Comparison of ENCODE assay signal across 36 cellular contexts in the genomic region with DNA sequence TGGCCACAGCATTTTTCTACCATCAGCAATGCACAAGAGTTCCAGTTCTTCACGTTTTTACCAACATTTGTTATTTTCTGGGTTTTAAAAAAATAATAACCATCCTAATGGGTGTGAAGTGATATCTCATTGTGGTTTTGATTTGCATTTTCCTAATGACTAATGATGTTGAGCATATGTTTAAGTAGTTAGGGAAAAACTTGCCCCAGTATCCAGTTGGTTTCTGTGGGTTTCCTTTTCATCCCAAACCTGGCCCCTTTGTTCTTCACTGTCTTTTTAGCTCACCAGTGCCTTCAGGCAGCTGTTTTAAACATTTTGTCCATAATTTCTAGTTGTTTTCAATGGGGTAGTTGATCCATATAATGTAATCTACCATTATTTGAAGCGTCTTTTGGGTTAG. TPM values are rescaled to one million over a fixed set of nuclear protein-coding genes. Genes with fewer than 3 reads are reported as not detected.
DNase-seq lines count a peak whose midpoint lies in the region; ATAC-seq, FAIRE-seq and TF ChIP-seq lines count a peak whose summit lies in the region.
"Had no signal": no experiment of that assay in that cellular context is flagged by ENCODE, and none has a peak within 500 bp of the region (broad histone marks: within the 10 kb centered on the region; RNA-seq: fewer than 3 reads in every experiment).

No MANE protein-coding gene starts in this region.

- H3K27me3 ChIP-seq in GM12878 (replicated peaks in 1 of 2; ENCODE audit: control insufficient read depth in 2 of 2, insufficient read depth in 2 of 2, low read length in 1 of 2): no peaks in the 10 kb centered on the region
- H3K27me3 ChIP-seq: adrenal gland, body of pancreas, transverse colon had no signal

- no peak overlapping the region for H3K4me3 Mint-ChIP-seq in activated CD4-positive, alpha-beta T cell treated with anti-CD3 and anti-CD28 coated beads for 36 hours
- H3K4me3 Mint-ChIP-seq in stimulated activated naive CD8-positive, alpha-beta T cell treated with anti-CD3 and anti-CD28 coated beads, Interleukin-15, amount 100 ng/mL, for 72 hours: peak overlapping the region; percentile 8 to 46
- H3K4me3 Mint-ChIP-seq: activated CD4-positive, alpha-beta T cell treated with anti-CD3 and anti-CD28 coated beads, Interleukin-2, amount 10 ng/mL, durations not matched to agents 24 days and 14 days; CD4-positive, alpha-beta T cell; T-helper 17 cell had no signal

- 3% methylated on average over 2 of the region's 2 CpGs for WGBS in GM12878 (ENCODE audit: insufficient coverage, insufficient replicate concordance, low lambda C conversion rate, missing lambda C conversion rate)

- TF ChIP-seq POLR2A in GM12878 (IDR thresholded peaks at IDR 0.05; ENCODE audit: low read depth, low read length): no peak

- RAD21 ChIA-PET in GM12878 (lab: Charles Lee; ENCODE audit: unreplicated experiment): interaction anchor here (1.0 kb wide), 1 partner anchor 10 kb away, joined by 3 read pairs; no protein-coding TSS in a partner anchor

- H3K4me3 ChIP-seq in GM12878: no peak overlapping the region
- H3K4me3 ChIP-seq: A549, adrenal gland, body of pancreas, transverse colon had no signal

- no peak overlapping the region for H2AFZ ChIP-seq in GM12878 (ENCODE audit: control insufficient read depth, low read depth, low read length)

- CTCF ChIA-PET in activated CD4-positive, alpha-beta T cell treated with anti-CD3 and anti-CD28 coated beads for 36 hours (lab: Charles Lee): interaction anchor here (0.7 to 1.2 kb wide), 5 partner anchors 8 to 98 kb away, joined by 3 to 6 read pairs (median 3); no protein-coding TSS in a partner anchor
- CTCF ChIA-PET in GM12878 (lab: Yijun Ruan, JAX): interaction anchor here (0.8 to 1.3 kb wide), 2 partner anchors 10 to 68 kb away, joined by 3 to 12 read pairs; no protein-coding TSS in a partner anchor

- no peaks in the 10 kb centered on the region for H3K9me3 ChIP-seq in GM12878 (replicated peaks; ENCODE audit: control insufficient read depth, insufficient read depth, low read length)
- H3K9me3 ChIP-seq: A549, adrenal gland, body of pancreas, SK-N-SH, transverse colon had no signal

- no peak for FAIRE-seq in GM12878 (lab: Jason Lieb, UNC)
- FAIRE-seq: A549, D721Med, endothelial cell of umbilical vein, GM12892 had no signal

- H3K4me2 ChIP-seq in GM12878 (ENCODE audit: control insufficient read depth, insufficient read depth): no peak overlapping the region
- H3K4me2 ChIP-seq: A549, SK-N-SH had no signal

- H3K4me1 ChIP-seq in GM12878 (ENCODE audit: control insufficient read depth, insufficient read depth, low read length): no peaks in the 10 kb centered on the region
- H3K4me1 ChIP-seq: transverse colon had no signal

- no peaks in the 10 kb centered on the region for H3K9me3 Mint-ChIP-seq in activated CD4-positive, alpha-beta T cell treated with anti-CD3 and anti-CD28 coated beads for 36 hours (ENCODE audit: low read depth)
- H3K9me3 Mint-ChIP-seq in stimulated activated naive CD8-positive, alpha-beta T cell treated with anti-CD3 and anti-CD28 coated beads, Interleukin-15, amount 100 ng/mL, for 72 hours: no peaks in the 10 kb centered on the region
- H3K9me3 Mint-ChIP-seq: activated CD4-positive, alpha-beta T cell treated with anti-CD3 and anti-CD28 coated beads, Interleukin-2, amount 10 ng/mL, durations not matched to agents 24 days and 14 days; activated T-helper 2 cell treated with anti-CD3 and anti-CD28 coated beads, Interferon-gamma antibody, Interleukin-2, Interleukin-4, amounts not matched to agents 10 μg/mL and 5 μg/mL and 100 μg/mL, durations not matched to agents 14 hours and 24 hours and 36 hours; CD4-positive, alpha-beta T cell; naive thymus-derived CD4-positive, alpha-beta T cell had no signal

- no peaks in the 10 kb centered on the region for H3K36me3 Mint-ChIP-seq in activated CD4-positive, alpha-beta T cell treated with anti-CD3 and anti-CD28 coated beads for 36 hours (ENCODE audit: low read depth)

- no peak for TF ChIP-seq CTCF in GM12878 (IDR thresholded peaks at IDR 0.05 in 2 of 3, conservative IDR thresholded peaks at IDR 0.05 in 1 of 3; ENCODE audit: control insufficient read depth in 2 of 3, extremely low read depth in 1 of 3, insufficient read depth in 1 of 3, low read depth in 3 of 3, low read length in 3 of 3)

- no peaks in the 10 kb centered on the region for H4K20me1 ChIP-seq in GM12878 (ENCODE audit: control insufficient read depth, insufficient read depth)

- no peak for ATAC-seq in activated CD4-positive, alpha-beta T cell treated with anti-CD3 and anti-CD28 coated beads for 36 hours
- ATAC-seq in GM12878: no peak; the same call in 2 of the 3 replicates
- peak; percentile 72 for ATAC-seq in stimulated activated naive CD8-positive, alpha-beta T cell treated with anti-CD3 and anti-CD28 coated beads, Interleukin-15, amount 100 ng/mL, for 72 hours
- ATAC-seq: A549; body of pancreas; naive thymus-derived CD4-positive, alpha-beta T cell; T-helper 17 cell had no signal

- peak; percentile 24 for DNase-seq in activated CD4-positive, alpha-beta T cell treated with anti-CD3 and anti-CD28 coated beads for 36 hours
- DNase-seq in activated CD4-positive, alpha-beta T cell treated with anti-CD3 and anti-CD28 coated beads for 1 hour: no peak
- DNase-seq in stimulated activated CD4-positive, alpha-beta T cell treated with anti-CD3 and anti-CD28 coated beads, Interleukin-15, amount 100 ng/mL, for 24 hours: peak; percentile 42
- no peak for DNase-seq in stimulated activated CD4-positive, alpha-beta T cell treated with anti-CD3 and anti-CD28 coated beads, Interleukin-2, amount 100 ng/mL, for 24 hours
- DNase-seq in GM12878 (ENCODE audit: low read depth, low spot score): no peak
- DNase-seq in stimulated activated naive CD8-positive, alpha-beta T cell treated with anti-CD3 and anti-CD28 coated beads, Interleukin-15, amount 100 ng/mL, for 72 hours: peak in 1 of 2 donors; percentile 21
- DNase-seq in NCI-H187 treated with DMSO at 0.1 percent for 48 hours (lab: John Stamatoyannopoulos, UW): no peak
- DNase-seq in NCI-H2171 (lab: John Stamatoyannopoulos, UW): no peak
- DNase-seq: activated CD4-positive, alpha-beta T cell treated with anti-CD3 and anti-CD28 coated beads, Interleukin-2, amount 10 ng/mL, durations not matched to agents 24 days and 14 days; adrenal gland; AML-193; body of pancreas; CD4-positive, alpha-beta T cell; cerebellar nuclear complex; GOT3; islet precursor cell; left ventricle myocardium superior; midbrain; naive thymus-derived CD4-positive, alpha-beta T cell; NCI-H1417; NCI-H2081 treated with DMSO at 0.1 percent for 48 hours; NCI-H345; NCI-H82; occipital lobe; SK-N-SH; stimulated activated CD8-positive, alpha-beta memory T cell treated with anti-CD3 and anti-CD28 coated beads, Interleukin-4, amount 100 ng/mL, for 48 hours; T-helper 17 cell; transverse colon had no signal

- H3K27ac Mint-ChIP-seq in activated CD4-positive, alpha-beta T cell treated with anti-CD3 and anti-CD28 coated beads for 36 hours: no peak overlapping the region
- no peak overlapping the region for H3K27ac Mint-ChIP-seq in stimulated activated naive CD8-positive, alpha-beta T cell treated with anti-CD3 and anti-CD28 coated beads, Interleukin-15, amount 100 ng/mL, for 72 hours
- H3K27ac Mint-ChIP-seq: activated CD4-positive, alpha-beta T cell treated with anti-CD3 and anti-CD28 coated beads, Interleukin-2, amount 10 ng/mL, durations not matched to agents 24 days and 14 days; activated T-helper 2 cell treated with anti-CD3 and anti-CD28 coated beads, Interferon-gamma antibody, Interleukin-2, Interleukin-4, amounts not matched to agents 10 μg/mL and 5 μg/mL and 100 μg/mL, durations not matched to agents 14 hours and 24 hours and 36 hours; CD4-positive, alpha-beta T cell; naive thymus-derived CD4-positive, alpha-beta T cell; T-helper 17 cell had no signal

- peaks cover 4% of the 10 kb centered on the region for H3K27me3 Mint-ChIP-seq in activated CD4-positive, alpha-beta T cell treated with anti-CD3 and anti-CD28 coated beads for 36 hours
- H3K27me3 Mint-ChIP-seq in stimulated activated naive CD8-positive, alpha-beta T cell treated with anti-CD3 and anti-CD28 coated beads, Interleukin-15, amount 100 ng/mL, for 72 hours: peaks cover 10% of the 10 kb centered on the region
- H3K27me3 Mint-ChIP-seq: CD4-positive, alpha-beta T cell; T-helper 17 cell had no signal

- no peak overlapping the region for H3K27ac ChIP-seq in GM12878 (ENCODE audit: control insufficient read depth, insufficient read depth)
- H3K27ac ChIP-seq: A549, body of pancreas, transverse colon had no signal

- POLR2A ChIA-PET in activated CD4-positive, alpha-beta T cell treated with anti-CD3 and anti-CD28 coated beads for 36 hours (lab: Charles Lee): interaction anchor here (0.6 kb wide), 1 partner anchor 275 kb away, joined by 3 read pairs; no protein-coding TSS in a partner anchor
- POLR2A ChIA-PET in GM12878 (lab: Charles Lee): no interaction called here

- TF ChIP-seq RAD21 in GM12878 (IDR thresholded peaks at IDR 0.05; ENCODE audit: insufficient read depth, low read depth, low read length): no peak

- SMC1A ChIA-PET in GM12878 (lab: Charles Lee; ENCODE audit: uncharacterized antibody, unreplicated experiment): interaction anchor here (0.5 to 1.1 kb wide), 2 partner anchors 68 to 69 kb away, joined by 4 read pairs; no protein-coding TSS in a partner anchor

- in situ Hi-C loops in GM12878 (cut with MboI): no loop called here

- intact Hi-C loops in activated CD4-positive, alpha-beta T cell treated with anti-CD3 and anti-CD28 coated beads for 36 hours (cut with DNase I, micrococcal nuclease): loop anchor here (1.0 to 10.0 kb wide), 2 partner anchors 15 to 243 kb away; a partner anchor contains a TSS
- intact Hi-C loops in GM12878 (cut with micrococcal nuclease; ENCODE audit: unreplicated experiment): loop anchor here (10.0 kb wide), 1 partner anchor 1323 kb away; no protein-coding TSS in a partner anchor

- BruUV-seq in GM12878 (replicated peaks; lab: Mats Ljungman, UMichigan): no TSS peak

- H3K79me2 ChIP-seq in GM12878 (ENCODE audit: control insufficient read depth, insufficient read depth, low read length): no peaks in the 10 kb centered on the region

- H3K36me3 ChIP-seq in GM12878 (ENCODE audit: control insufficient read depth in 2 of 2, insufficient read depth in 2 of 2, low read length in 1 of 2): no peaks in the 10 kb centered on the region
- H3K36me3 ChIP-seq: adrenal gland, transverse colon had no signal

- no peak for TF ChIP-seq EP300 in GM12878 (IDR thresholded peaks at IDR 0.05; ENCODE audit: borderline replicate concordance in 1 of 2, control insufficient read depth in 1 of 2, low read depth in 2 of 2, low read length in 2 of 2)

- peaks cover 17% of the 10 kb centered on the region for H3K4me1 Mint-ChIP-seq in activated CD4-positive, alpha-beta T cell treated with anti-CD3 and anti-CD28 coated beads for 36 hours
- H3K4me1 Mint-ChIP-seq in stimulated activated naive CD8-positive, alpha-beta T cell treated with anti-CD3 and anti-CD28 coated beads, Interleukin-15, amount 100 ng/mL, for 72 hours: peaks cover 19% of the 10 kb centered on the region

- H3K9ac ChIP-seq in GM12878 (ENCODE audit: control insufficient read depth, insufficient read depth, low read length): no peak overlapping the region
- H3K9ac ChIP-seq: SK-N-SH had no signal

RNA-seq across cellular contexts. Expression of a gene that starts 14.7 kb away (rescaled TPM):
- total RNA-seq in activated CD4-positive, alpha-beta T cell treated with anti-CD3 and anti-CD28 coated beads for 36 hours: 10 to 100 TPM; 17.4 to 23.8 TPM
- 43.8 and 49.1 TPM in 2 replicates for total RNA-seq in GM12878 (2013; cell fraction: nucleolus; rRNA removed)
- total RNA-seq in GM12878 (2014; rRNA removed) (11.7 and 16.9 TPM in 2 replicates), GM12878 (2014; rRNA removed; fragmentation: Illumina TruSeq; extraction: Trizol) (13.1 and 13.2 TPM in 2 replicates), GM12878 (2021) (12.3 and 14.0 TPM in 2 replicates)
- 6.2 TPM for polyA plus RNA-seq in GM12878 (2011; ENCODE audit: low read depth)
- polyA plus RNA-seq in GM12878 (2011; rRNA removed) (15.0 and 20.2 TPM in 2 replicates), GM12878 (2014; fragmentation: Illumina TruSeq; extraction: Trizol) (11.9 and 12.4 TPM in 2 replicates), GM12878 (2014; fragmentation: Nextera tagmentation; extraction: Ambion mirVana) (10 to 100 TPM; 45.0 to 47.6 TPM), GM12878 (2014; rRNA removed) (15.5 and 15.9 TPM in 2 replicates), GM12878 (2016; fragmentation: Nextera tagmentation; extraction: Ambion mirVana) (10 to 100 TPM; 39.4 to 40.3 TPM)
- polyA plus RNA-seq in GM12878 (2011; cell fraction: cytosol; rRNA removed): 6.8 and 7.3 TPM in 2 replicates
- 11.8 and 13.1 TPM in 2 replicates for polyA plus RNA-seq in GM12878 (2011; cell fraction: nucleus; rRNA removed)
- polyA plus RNA-seq in GM12878 (2012): 9.4 and 13.9 TPM in 2 replicates
- 9.4 and 13.6 TPM in 2 replicates for polyA minus RNA-seq in GM12878 (2011; rRNA and poly(A)+ RNA removed)
- 1.9 and 4.0 TPM in 2 replicates for polyA minus RNA-seq in GM12878 (2011; cell fraction: cytosol; rRNA and poly(A)+ RNA removed)
- 9.2 and 17.0 TPM in 2 replicates for polyA minus RNA-seq in GM12878 (2011; cell fraction: nucleus; rRNA and poly(A)+ RNA removed)

RNA-seq across cellular contexts. Expression of a gene that starts 36.2 kb away (rescaled TPM):
- under 1 TPM; 0.63 to 0.75 TPM for total RNA-seq in activated CD4-positive, alpha-beta T cell treated with anti-CD3 and anti-CD28 coated beads for 36 hours
- 8.0 and 11.3 TPM in 2 replicates for total RNA-seq in GM12878 (2013; cell fraction: nucleolus; rRNA removed)
- total RNA-seq in GM12878 (2014; rRNA removed) (0.51 and 0.54 TPM in 2 replicates), GM12878 (2014; rRNA removed; fragmentation: Illumina TruSeq; extraction: Trizol) (0.63 and 0.74 TPM in 2 replicates), GM12878 (2021) (0.51 and 0.56 TPM in 2 replicates)
- 1.0 TPM for polyA plus RNA-seq in GM12878 (2011; ENCODE audit: low read depth)
- polyA plus RNA-seq in GM12878 (2011; rRNA removed) (1.0 and 2.4 TPM in 2 replicates), GM12878 (2014; fragmentation: Illumina TruSeq; extraction: Trizol) (0.13 and 0.62 TPM in 2 replicates), GM12878 (2014; fragmentation: Nextera tagmentation; extraction: Ambion mirVana) (under 1 TPM; 0.29 to 0.42 TPM), GM12878 (2014; rRNA removed) (0.77 and 1.7 TPM in 2 replicates), GM12878 (2016; fragmentation: Nextera tagmentation; extraction: Ambion mirVana) (under 1 TPM; 0.53 to 0.70 TPM)
- 0.24 and 0.30 TPM in 2 replicates for polyA plus RNA-seq in GM12878 (2011; cell fraction: cytosol; rRNA removed)
- polyA plus RNA-seq in GM12878 (2011; cell fraction: nucleus; rRNA removed): 2.5 TPM in 2 replicates
- 0.60 and 1.0 TPM in 2 replicates for polyA plus RNA-seq in GM12878 (2012)
- polyA minus RNA-seq in GM12878 (2011; rRNA and poly(A)+ RNA removed): 0.36 and 0.51 TPM in 2 replicates
- polyA minus RNA-seq in GM12878 (2011; cell fraction: cytosol; rRNA and poly(A)+ RNA removed): not detected in 2 replicates
- 0.48 and 2.1 TPM in 2 replicates for polyA minus RNA-seq in GM12878 (2011; cell fraction: nucleus; rRNA and poly(A)+ RNA removed)

RNA-seq across cellular contexts. Expression of a gene that starts 44.4 kb away (rescaled TPM):
- total RNA-seq in activated CD4-positive, alpha-beta T cell treated with anti-CD3 and anti-CD28 coated beads for 36 hours: under 1 TPM; 0.32 to 0.34 TPM
- 1.1 and 2.4 TPM in 2 replicates for total RNA-seq in GM12878 (2013; cell fraction: nucleolus; rRNA removed)
- total RNA-seq in GM12878 (2014; rRNA removed) (0.16 TPM in 1 of 2 replicates, not detected in the other), GM12878 (2014; rRNA removed; fragmentation: Illumina TruSeq; extraction: Trizol) (0.18 and 0.41 TPM in 2 replicates), GM12878 (2021) (0.51 TPM in 1 of 2 replicates, not detected in the other)
- polyA plus RNA-seq in GM12878 (2011; ENCODE audit: low read depth): not detected
- polyA plus RNA-seq in GM12878 (2011; rRNA removed) (0.11 and 0.27 TPM in 2 replicates), GM12878 (2014; fragmentation: Illumina TruSeq; extraction: Trizol) (0.50 and 1.1 TPM in 2 replicates), GM12878 (2014; fragmentation: Nextera tagmentation; extraction: Ambion mirVana) (1 to 10 TPM in 1 of 2 experiments, under 1 TPM in 1; 0.79 to 1.3 TPM), GM12878 (2014; rRNA removed) (0.14 and 0.29 TPM in 2 replicates), GM12878 (2016; fragmentation: Nextera tagmentation; extraction: Ambion mirVana) (under 1 TPM; 0.28 to 0.68 TPM)
- 0.07 TPM in 1 of 2 replicates, not detected in the other for polyA plus RNA-seq in GM12878 (2011; cell fraction: cytosol; rRNA removed)
- polyA plus RNA-seq in GM12878 (2011; cell fraction: nucleus; rRNA removed): 0.13 and 0.19 TPM in 2 replicates
- polyA plus RNA-seq in GM12878 (2012): 0.32 TPM in 1 of 2 replicates, not detected in the other
- not detected in 2 replicates for polyA minus RNA-seq in GM12878 (2011; rRNA and poly(A)+ RNA removed)
- not detected in 2 replicates for polyA minus RNA-seq in GM12878 (2011; cell fraction: cytosol; rRNA and poly(A)+ RNA removed)
- 0.38 TPM in 1 of 2 replicates, not detected in the other for polyA minus RNA-seq in GM12878 (2011; cell fraction: nucleus; rRNA and poly(A)+ RNA removed)
- total RNA-seq: activated CD4-positive, alpha-beta T cell treated with anti-CD3 and anti-CD28 coated beads, Interleukin-2, amount 10 ng/mL, durations not matched to agents 24 days and 14 days; activated T-helper 2 cell treated with anti-CD3 and anti-CD28 coated beads, Interferon-gamma antibody, Interleukin-2, Interleukin-4, amounts not matched to agents 10 μg/mL and 5 μg/mL and 100 μg/mL, durations not matched to agents 14 hours and 24 hours and 36 hours; adrenal gland; body of pancreas; dermis microvascular lymphatic vessel endothelial cell; left ventricle myocardium superior; occipital lobe; pulmonary artery endothelial cell had no signal
- polyA plus RNA-seq: A549; endothelial cell of umbilical vein; naive thymus-derived CD4-positive, alpha-beta T cell; SK-N-SH had no signal

RNA-seq across cellular contexts. Expression of a gene that starts 47.7 kb away (rescaled TPM):
- total RNA-seq in activated CD4-positive, alpha-beta T cell treated with anti-CD3 and anti-CD28 coated beads for 36 hours: not detected
- not detected in 2 replicates for total RNA-seq in GM12878 (2013; cell fraction: nucleolus; rRNA removed)
- 0.11 and 0.17 TPM in 2 replicates for total RNA-seq in GM12878 (2014; rRNA removed)
- total RNA-seq in GM12878 (2014; rRNA removed; fragmentation: Illumina TruSeq; extraction: Trizol): 0.32 and 0.40 TPM in 2 replicates
- total RNA-seq in GM12878 (2021): 0.21 and 0.24 TPM in 2 replicates
- 0.66 TPM for polyA plus RNA-seq in GM12878 (2011; ENCODE audit: low read depth)
- 0.12 TPM in 1 of 2 replicates, not detected in the other for polyA plus RNA-seq in GM12878 (2011; rRNA removed)
- polyA plus RNA-seq in GM12878 (2011; cell fraction: cytosol; rRNA removed): not detected in 2 replicates
- not detected in 2 replicates for polyA plus RNA-seq in GM12878 (2011; cell fraction: nucleus; rRNA removed)
- 0.65 and 1.2 TPM in 2 replicates for polyA plus RNA-seq in GM12878 (2012)
- polyA plus RNA-seq in GM12878 (2014; fragmentation: Illumina TruSeq; extraction: Trizol): 0.38 TPM in 1 of 2 replicates, not detected in the other
- polyA plus RNA-seq in GM12878 (2014; fragmentation: Nextera tagmentation; extraction: Ambion mirVana): under 1 TPM; 0.40 to 0.42 TPM
- 0.27 and 0.34 TPM in 2 replicates for polyA plus RNA-seq in GM12878 (2014; rRNA removed)
- polyA plus RNA-seq in GM12878 (2016; fragmentation: Nextera tagmentation; extraction: Ambion mirVana): under 1 TPM; 0.15 to 0.19 TPM
- not detected in 2 replicates for polyA minus RNA-seq in GM12878 (2011; rRNA and poly(A)+ RNA removed)
- not detected in 2 replicates for polyA minus RNA-seq in GM12878 (2011; cell fraction: cytosol; rRNA and poly(A)+ RNA removed)
- polyA minus RNA-seq in GM12878 (2011; cell fraction: nucleus; rRNA and poly(A)+ RNA removed): not detected in 2 replicates
- total RNA-seq: dermis microvascular lymphatic vessel endothelial cell had no signal
- polyA plus RNA-seq: naive thymus-derived CD4-positive, alpha-beta T cell had no signal

RNA-seq across cellular contexts. Expression of a gene that starts 49.1 kb away (rescaled TPM):
- total RNA-seq in activated CD4-positive, alpha-beta T cell treated with anti-CD3 and anti-CD28 coated beads for 36 hours: not detected
- total RNA-seq in GM12878 (2013; cell fraction: nucleolus; rRNA removed): not detected in 2 replicates
- total RNA-seq in GM12878 (2014; rRNA removed) (not detected in 2 replicates), GM12878 (2014; rRNA removed; fragmentation: Illumina TruSeq; extraction: Trizol) (not detected in 2 replicates), GM12878 (2021) (not detected in 2 replicates)
- polyA plus RNA-seq in GM12878 (2011; ENCODE audit: low read depth): not detected
- polyA plus RNA-seq in GM12878 (2011; rRNA removed) (not detected in 2 replicates), GM12878 (2014; fragmentation: Illumina TruSeq; extraction: Trizol) (not detected in 2 replicates), GM12878 (2014; fragmentation: Nextera tagmentation; extraction: Ambion mirVana) (not detected), GM12878 (2014; rRNA removed) (not detected in 2 replicates), GM12878 (2016; fragmentation: Nextera tagmentation; extraction: Ambion mirVana) (not detected)
- not detected in 2 replicates for polyA plus RNA-seq in GM12878 (2011; cell fraction: cytosol; rRNA removed)
- not detected in 2 replicates for polyA plus RNA-seq in GM12878 (2011; cell fraction: nucleus; rRNA removed)
- polyA plus RNA-seq in GM12878 (2012): not detected in 2 replicates
- not detected in 2 replicates for polyA minus RNA-seq in GM12878 (2011; rRNA and poly(A)+ RNA removed)
- polyA minus RNA-seq in GM12878 (2011; cell fraction: cytosol; rRNA and poly(A)+ RNA removed): not detected in 2 replicates
- polyA minus RNA-seq in GM12878 (2011; cell fraction: nucleus; rRNA and poly(A)+ RNA removed): not detected in 2 replicates
- total RNA-seq: activated CD4-positive, alpha-beta T cell treated with anti-CD3 and anti-CD28 coated beads, Interleukin-2, amount 10 ng/mL, durations not matched to agents 24 days and 14 days; activated T-helper 2 cell treated with anti-CD3 and anti-CD28 coated beads, Interferon-gamma antibody, Interleukin-2, Interleukin-4, amounts not matched to agents 10 μg/mL and 5 μg/mL and 100 μg/mL, durations not matched to agents 14 hours and 24 hours and 36 hours; adrenal gland; body of pancreas; CD4-positive, alpha-beta T cell; dermis microvascular lymphatic vessel endothelial cell; endothelial cell of umbilical vein; left ventricle myocardium superior; M059J; naive thymus-derived CD4-positive, alpha-beta T cell; occipital lobe; pulmonary artery endothelial cell; T-helper 17 cell; transverse colon had no signal
- polyA plus RNA-seq: A549; adrenal gland; endothelial cell of umbilical vein; naive thymus-derived CD4-positive, alpha-beta T cell; SK-N-SH had no signal

Comparison
In these comparisons a context has a peak if more than half of its experiments do, and no peak if none do; other contexts are left out.
1. DNase-seq: peak in activated CD4-positive, alpha-beta T cell treated with anti-CD3 and anti-CD28 coated beads for 36 hours (single experiment) and stimulated activated CD4-positive, alpha-beta T cell treated with anti-CD3 and anti-CD28 coated beads, Interleukin-15, amount 100 ng/mL, for 24 hours (single experiment); none in activated CD4-positive, alpha-beta T cell treated with anti-CD3 and anti-CD28 coated beads for 1 hour (single experiment), stimulated activated CD4-positive, alpha-beta T cell treated with anti-CD3 and anti-CD28 coated beads, Interleukin-2, amount 100 ng/mL, for 24 hours (0 of 2), GM12878 (single experiment), NCI-H187 treated with DMSO at 0.1 percent for 48 hours (single experiment) and NCI-H2171 (single experiment).